ENCODE assay signal across 1 cellular context in the genomic region with DNA sequence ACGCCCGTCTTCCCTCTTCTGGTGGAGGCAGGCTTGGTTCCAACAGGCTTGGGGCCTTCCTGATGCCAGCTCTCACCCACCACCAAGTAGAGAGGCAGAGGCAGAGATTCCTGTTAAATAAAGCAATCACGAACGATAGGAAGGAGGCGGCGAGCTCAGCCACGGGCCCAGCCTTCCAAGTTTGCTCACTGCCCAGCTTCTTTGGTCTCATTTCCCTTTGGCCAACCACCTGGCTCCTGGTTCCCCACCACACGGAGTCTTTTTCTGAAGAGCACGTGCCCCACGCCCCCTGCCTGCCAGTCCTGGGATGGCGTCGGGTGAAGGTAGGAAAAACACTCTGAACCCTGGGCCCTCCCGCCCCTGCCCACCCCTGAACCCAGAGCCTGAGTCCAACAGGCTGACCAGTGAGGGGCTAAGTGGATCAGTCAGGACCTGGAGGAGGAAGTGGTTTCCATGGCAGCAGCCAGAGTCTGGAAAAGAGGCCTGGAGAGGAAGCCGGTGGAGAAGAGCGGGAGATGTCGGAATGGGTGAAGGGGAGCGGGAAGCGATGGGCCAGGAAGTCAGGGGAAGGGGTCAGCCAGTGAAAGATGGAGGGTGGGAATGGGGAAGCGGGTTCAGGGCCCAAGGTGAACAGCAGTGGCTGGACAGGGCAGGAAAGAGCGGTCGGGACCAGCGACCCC.
TF ChIP-seq lines count a peak whose summit lies in the region.

No MANE protein-coding gene starts in this region.

TF ChIP-seq in WTC11, 78 proteins besides CTCF, POLR2A, EP300 and RAD21 (continued from another document and continues in another):
- TF ChIP-seq, protein P1, sequence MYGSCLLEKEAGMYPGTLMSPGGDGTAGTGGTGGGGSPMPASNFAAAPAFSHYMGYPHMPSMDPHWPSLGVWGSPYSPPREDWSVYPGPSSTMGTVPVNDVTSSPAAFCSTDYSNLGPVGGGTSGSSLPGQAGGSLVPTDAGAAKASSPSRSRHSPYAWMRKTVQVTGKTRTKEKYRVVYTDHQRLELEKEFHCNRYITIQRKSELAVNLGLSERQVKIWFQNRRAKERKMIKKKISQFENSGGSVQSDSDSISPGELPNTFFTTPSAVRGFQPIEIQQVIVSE (CRISPR knock-in tag; IDR thresholded peaks at IDR 0.05; ENCODE audit: borderline replicate concordance) = no peak
- TF ChIP-seq, protein P2, sequence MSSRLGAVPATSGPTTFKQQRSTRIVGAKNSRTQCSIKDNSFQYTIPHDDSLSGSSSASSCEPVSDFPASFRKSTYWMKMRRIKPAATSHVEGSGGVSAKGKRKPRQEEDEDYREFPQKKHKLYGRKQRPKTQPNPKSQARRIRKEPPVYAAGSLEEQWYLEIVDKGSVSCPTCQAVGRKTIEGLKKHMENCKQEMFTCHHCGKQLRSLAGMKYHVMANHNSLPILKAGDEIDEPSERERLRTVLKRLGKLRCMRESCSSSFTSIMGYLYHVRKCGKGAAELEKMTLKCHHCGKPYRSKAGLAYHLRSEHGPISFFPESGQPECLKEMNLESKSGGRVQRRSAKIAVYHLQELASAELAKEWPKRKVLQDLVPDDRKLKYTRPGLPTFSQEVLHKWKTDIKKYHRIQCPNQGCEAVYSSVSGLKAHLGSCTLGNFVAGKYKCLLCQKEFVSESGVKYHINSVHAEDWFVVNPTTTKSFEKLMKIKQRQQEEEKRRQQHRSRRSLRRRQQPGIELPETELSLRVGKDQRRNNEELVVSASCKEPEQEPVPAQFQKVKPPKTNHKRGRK (CRISPR knock-in tag; IDR thresholded peaks at IDR 0.05; ENCODE audit: borderline replicate concordance) = no peak
- TF ChIP-seq MXD4 (CRISPR knock-in tag; IDR thresholded peaks at IDR 0.05; ENCODE audit: borderline replicate concordance) (no peak), ZNF317 (CRISPR knock-in tag; IDR thresholded peaks at IDR 0.05; ENCODE audit: borderline replicate concordance, low read depth) (peak; percentile 29; the same call in 1 of the 2 replicates), RELA (CRISPR knock-in tag; IDR thresholded peaks at IDR 0.05; ENCODE audit: borderline replicate concordance) (peak; percentile 90), HMGA2 (CRISPR knock-in tag; IDR thresholded peaks at IDR 0.05) (no peak), ZNF121 (CRISPR knock-in tag; IDR thresholded peaks at IDR 0.05) (0 out of 2 replicates have a peak, but pooled peaks have one; percentile 18), NR1H2 (CRISPR knock-in tag; IDR thresholded peaks at IDR 0.05) (no peak), JAZF1 (CRISPR knock-in tag; IDR thresholded peaks at IDR 0.05) (no peak), ZNF232 (CRISPR knock-in tag; IDR thresholded peaks at IDR 0.05) (peak; percentile 89; the same call in 1 of the 2 replicates), IRF2 (CRISPR knock-in tag; IDR thresholded peaks at IDR 0.05; ENCODE audit: borderline replicate concordance, low read depth) (no peak), NR2C2 (CRISPR knock-in tag; IDR thresholded peaks at IDR 0.05) (no peak), EMX1 (CRISPR knock-in tag; IDR thresholded peaks at IDR 0.05) (no peak), GTF2I (CRISPR knock-in tag; conservative IDR thresholded peaks at IDR 0.05) (no peak), NFYB (CRISPR knock-in tag; conservative IDR thresholded peaks at IDR 0.05; ENCODE audit: low read depth) (no peak), ZNF219 (CRISPR knock-in tag; IDR thresholded peaks at IDR 0.05; ENCODE audit: borderline replicate concordance) (no peak), OVOL2 (CRISPR knock-in tag; IDR thresholded peaks at IDR 0.05; ENCODE audit: borderline replicate concordance) (no peak), FOXJ3 (CRISPR knock-in tag; IDR thresholded peaks at IDR 0.05; ENCODE audit: borderline replicate concordance) (no peak)
- TF ChIP-seq, protein P3, sequence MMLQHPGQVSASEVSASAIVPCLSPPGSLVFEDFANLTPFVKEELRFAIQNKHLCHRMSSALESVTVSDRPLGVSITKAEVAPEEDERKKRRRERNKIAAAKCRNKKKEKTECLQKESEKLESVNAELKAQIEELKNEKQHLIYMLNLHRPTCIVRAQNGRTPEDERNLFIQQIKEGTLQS (CRISPR knock-in tag; conservative IDR thresholded peaks at IDR 0.05) = no peak
- TF ChIP-seq, protein P4, sequence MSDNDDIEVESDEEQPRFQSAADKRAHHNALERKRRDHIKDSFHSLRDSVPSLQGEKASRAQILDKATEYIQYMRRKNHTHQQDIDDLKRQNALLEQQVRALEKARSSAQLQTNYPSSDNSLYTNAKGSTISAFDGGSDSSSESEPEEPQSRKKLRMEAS (CRISPR knock-in tag; IDR thresholded peaks at IDR 0.05) = peak; percentile 99
- TF ChIP-seq, protein P5, sequence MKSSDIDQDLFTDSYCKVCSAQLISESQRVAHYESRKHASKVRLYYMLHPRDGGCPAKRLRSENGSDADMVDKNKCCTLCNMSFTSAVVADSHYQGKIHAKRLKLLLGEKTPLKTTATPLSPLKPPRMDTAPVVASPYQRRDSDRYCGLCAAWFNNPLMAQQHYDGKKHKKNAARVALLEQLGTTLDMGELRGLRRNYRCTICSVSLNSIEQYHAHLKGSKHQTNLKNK (CRISPR knock-in tag; IDR thresholded peaks at IDR 0.05) = no peak
- TF ChIP-seq, protein P6, sequence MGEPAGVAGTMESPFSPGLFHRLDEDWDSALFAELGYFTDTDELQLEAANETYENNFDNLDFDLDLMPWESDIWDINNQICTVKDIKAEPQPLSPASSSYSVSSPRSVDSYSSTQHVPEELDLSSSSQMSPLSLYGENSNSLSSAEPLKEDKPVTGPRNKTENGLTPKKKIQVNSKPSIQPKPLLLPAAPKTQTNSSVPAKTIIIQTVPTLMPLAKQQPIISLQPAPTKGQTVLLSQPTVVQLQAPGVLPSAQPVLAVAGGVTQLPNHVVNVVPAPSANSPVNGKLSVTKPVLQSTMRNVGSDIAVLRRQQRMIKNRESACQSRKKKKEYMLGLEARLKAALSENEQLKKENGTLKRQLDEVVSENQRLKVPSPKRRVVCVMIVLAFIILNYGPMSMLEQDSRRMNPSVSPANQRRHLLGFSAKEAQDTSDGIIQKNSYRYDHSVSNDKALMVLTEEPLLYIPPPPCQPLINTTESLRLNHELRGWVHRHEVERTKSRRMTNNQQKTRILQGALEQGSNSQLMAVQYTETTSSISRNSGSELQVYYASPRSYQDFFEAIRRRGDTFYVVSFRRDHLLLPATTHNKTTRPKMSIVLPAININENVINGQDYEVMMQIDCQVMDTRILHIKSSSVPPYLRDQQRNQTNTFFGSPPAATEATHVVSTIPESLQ (CRISPR knock-in tag; IDR thresholded peaks at IDR 0.05) = no peak
- TF ChIP-seq, protein P7, sequence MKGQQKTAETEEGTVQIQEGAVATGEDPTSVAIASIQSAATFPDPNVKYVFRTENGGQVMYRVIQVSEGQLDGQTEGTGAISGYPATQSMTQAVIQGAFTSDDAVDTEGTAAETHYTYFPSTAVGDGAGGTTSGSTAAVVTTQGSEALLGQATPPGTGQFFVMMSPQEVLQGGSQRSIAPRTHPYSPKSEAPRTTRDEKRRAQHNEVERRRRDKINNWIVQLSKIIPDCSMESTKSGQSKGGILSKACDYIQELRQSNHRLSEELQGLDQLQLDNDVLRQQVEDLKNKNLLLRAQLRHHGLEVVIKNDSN (CRISPR knock-in tag; IDR thresholded peaks at IDR 0.05) = peak; percentile 81
- TF ChIP-seq, protein P8, sequence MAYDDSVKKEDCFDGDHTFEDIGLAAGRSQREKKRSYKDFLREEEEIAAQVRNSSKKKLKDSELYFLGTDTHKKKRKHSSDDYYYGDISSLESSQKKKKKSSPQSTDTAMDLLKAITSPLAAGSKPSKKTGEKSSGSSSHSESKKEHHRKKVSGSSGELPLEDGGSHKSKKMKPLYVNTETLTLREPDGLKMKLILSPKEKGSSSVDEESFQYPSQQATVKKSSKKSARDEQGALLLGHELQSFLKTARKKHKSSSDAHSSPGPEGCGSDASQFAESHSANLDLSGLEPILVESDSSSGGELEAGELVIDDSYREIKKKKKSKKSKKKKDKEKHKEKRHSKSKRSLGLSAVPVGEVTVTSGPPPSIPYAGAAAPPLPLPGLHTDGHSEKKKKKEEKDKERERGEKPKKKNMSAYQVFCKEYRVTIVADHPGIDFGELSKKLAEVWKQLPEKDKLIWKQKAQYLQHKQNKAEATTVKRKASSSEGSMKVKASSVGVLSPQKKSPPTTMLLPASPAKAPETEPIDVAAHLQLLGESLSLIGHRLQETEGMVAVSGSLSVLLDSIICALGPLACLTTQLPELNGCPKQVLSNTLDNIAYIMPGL (CRISPR knock-in tag; IDR thresholded peaks at IDR 0.05) = no peak
- TF ChIP-seq, protein P9, sequence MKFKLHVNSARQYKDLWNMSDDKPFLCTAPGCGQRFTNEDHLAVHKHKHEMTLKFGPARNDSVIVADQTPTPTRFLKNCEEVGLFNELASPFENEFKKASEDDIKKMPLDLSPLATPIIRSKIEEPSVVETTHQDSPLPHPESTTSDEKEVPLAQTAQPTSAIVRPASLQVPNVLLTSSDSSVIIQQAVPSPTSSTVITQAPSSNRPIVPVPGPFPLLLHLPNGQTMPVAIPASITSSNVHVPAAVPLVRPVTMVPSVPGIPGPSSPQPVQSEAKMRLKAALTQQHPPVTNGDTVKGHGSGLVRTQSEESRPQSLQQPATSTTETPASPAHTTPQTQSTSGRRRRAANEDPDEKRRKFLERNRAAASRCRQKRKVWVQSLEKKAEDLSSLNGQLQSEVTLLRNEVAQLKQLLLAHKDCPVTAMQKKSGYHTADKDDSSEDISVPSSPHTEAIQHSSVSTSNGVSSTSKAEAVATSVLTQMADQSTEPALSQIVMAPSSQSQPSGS (CRISPR knock-in tag; IDR thresholded peaks at IDR 0.05; ENCODE audit: borderline replicate concordance, low read depth) = 0 out of 2 replicates have a peak, but pooled peaks have one; percentile 42
- TF ChIP-seq, protein P10, sequence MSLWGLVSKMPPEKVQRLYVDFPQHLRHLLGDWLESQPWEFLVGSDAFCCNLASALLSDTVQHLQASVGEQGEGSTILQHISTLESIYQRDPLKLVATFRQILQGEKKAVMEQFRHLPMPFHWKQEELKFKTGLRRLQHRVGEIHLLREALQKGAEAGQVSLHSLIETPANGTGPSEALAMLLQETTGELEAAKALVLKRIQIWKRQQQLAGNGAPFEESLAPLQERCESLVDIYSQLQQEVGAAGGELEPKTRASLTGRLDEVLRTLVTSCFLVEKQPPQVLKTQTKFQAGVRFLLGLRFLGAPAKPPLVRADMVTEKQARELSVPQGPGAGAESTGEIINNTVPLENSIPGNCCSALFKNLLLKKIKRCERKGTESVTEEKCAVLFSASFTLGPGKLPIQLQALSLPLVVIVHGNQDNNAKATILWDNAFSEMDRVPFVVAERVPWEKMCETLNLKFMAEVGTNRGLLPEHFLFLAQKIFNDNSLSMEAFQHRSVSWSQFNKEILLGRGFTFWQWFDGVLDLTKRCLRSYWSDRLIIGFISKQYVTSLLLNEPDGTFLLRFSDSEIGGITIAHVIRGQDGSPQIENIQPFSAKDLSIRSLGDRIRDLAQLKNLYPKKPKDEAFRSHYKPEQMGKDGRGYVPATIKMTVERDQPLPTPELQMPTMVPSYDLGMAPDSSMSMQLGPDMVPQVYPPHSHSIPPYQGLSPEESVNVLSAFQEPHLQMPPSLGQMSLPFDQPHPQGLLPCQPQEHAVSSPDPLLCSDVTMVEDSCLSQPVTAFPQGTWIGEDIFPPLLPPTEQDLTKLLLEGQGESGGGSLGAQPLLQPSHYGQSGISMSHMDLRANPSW (CRISPR knock-in tag; conservative IDR thresholded peaks at IDR 0.05; ENCODE audit: low read depth) = no peak
- TF ChIP-seq, protein P11, sequence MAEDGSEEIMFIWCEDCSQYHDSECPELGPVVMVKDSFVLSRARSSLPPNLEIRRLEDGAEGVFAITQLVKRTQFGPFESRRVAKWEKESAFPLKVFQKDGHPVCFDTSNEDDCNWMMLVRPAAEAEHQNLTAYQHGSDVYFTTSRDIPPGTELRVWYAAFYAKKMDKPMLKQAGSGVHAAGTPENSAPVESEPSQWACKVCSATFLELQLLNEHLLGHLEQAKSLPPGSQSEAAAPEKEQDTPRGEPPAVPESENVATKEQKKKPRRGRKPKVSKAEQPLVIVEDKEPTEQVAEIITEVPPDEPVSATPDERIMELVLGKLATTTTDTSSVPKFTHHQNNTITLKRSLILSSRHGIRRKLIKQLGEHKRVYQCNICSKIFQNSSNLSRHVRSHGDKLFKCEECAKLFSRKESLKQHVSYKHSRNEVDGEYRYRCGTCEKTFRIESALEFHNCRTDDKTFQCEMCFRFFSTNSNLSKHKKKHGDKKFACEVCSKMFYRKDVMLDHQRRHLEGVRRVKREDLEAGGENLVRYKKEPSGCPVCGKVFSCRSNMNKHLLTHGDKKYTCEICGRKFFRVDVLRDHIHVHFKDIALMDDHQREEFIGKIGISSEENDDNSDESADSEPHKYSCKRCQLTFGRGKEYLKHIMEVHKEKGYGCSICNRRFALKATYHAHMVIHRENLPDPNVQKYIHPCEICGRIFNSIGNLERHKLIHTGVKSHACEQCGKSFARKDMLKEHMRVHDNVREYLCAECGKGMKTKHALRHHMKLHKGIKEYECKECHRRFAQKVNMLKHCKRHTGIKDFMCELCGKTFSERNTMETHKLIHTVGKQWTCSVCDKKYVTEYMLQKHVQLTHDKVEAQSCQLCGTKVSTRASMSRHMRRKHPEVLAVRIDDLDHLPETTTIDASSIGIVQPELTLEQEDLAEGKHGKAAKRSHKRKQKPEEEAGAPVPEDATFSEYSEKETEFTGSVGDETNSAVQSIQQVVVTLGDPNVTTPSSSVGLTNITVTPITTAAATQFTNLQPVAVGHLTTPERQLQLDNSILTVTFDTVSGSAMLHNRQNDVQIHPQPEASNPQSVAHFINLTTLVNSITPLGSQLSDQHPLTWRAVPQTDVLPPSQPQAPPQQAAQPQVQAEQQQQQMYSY (CRISPR knock-in tag; IDR thresholded peaks at IDR 0.05) = peak; percentile 53; the same call in 1 of the 2 replicates
- TF ChIP-seq, protein P12, sequence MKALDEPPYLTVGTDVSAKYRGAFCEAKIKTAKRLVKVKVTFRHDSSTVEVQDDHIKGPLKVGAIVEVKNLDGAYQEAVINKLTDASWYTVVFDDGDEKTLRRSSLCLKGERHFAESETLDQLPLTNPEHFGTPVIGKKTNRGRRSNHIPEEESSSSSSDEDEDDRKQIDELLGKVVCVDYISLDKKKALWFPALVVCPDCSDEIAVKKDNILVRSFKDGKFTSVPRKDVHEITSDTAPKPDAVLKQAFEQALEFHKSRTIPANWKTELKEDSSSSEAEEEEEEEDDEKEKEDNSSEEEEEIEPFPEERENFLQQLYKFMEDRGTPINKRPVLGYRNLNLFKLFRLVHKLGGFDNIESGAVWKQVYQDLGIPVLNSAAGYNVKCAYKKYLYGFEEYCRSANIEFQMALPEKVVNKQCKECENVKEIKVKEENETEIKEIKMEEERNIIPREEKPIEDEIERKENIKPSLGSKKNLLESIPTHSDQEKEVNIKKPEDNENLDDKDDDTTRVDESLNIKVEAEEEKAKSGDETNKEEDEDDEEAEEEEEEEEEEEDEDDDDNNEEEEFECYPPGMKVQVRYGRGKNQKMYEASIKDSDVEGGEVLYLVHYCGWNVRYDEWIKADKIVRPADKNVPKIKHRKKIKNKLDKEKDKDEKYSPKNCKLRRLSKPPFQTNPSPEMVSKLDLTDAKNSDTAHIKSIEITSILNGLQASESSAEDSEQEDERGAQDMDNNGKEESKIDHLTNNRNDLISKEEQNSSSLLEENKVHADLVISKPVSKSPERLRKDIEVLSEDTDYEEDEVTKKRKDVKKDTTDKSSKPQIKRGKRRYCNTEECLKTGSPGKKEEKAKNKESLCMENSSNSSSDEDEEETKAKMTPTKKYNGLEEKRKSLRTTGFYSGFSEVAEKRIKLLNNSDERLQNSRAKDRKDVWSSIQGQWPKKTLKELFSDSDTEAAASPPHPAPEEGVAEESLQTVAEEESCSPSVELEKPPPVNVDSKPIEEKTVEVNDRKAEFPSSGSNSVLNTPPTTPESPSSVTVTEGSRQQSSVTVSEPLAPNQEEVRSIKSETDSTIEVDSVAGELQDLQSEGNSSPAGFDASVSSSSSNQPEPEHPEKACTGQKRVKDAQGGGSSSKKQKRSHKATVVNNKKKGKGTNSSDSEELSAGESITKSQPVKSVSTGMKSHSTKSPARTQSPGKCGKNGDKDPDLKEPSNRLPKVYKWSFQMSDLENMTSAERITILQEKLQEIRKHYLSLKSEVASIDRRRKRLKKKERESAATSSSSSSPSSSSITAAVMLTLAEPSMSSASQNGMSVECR (CRISPR knock-in tag; IDR thresholded peaks at IDR 0.05; ENCODE audit: borderline replicate concordance) = 0 out of 2 replicates have a peak, but pooled peaks have one; percentile 50
